Comparison of ENCODE assay signal across 1 cellular context in the genomic region with DNA sequence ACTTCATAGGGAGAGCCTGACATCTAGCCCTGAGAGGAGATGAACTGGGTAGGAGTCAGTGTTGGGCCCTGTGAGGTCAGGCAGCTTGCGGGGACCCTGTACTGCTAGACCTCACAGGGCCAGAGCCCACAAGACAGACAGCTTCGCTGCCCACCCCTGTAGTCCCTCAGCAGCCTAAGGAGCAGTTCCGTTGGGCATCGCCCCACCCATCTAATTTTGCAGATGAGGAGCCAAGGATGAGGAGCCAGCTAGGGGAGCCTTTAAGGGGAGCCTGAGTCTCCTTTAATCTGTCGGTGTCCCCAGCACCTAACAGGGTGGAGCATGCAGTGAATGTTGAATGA.
A peak's percentile ranks its signal among the peaks of the same experiment; 100 is the strongest.
TF ChIP-seq lines count a peak whose summit lies in the region.

No MANE protein-coding gene starts in this region.

TF ChIP-seq in HepG2, 621 proteins besides CTCF, POLR2A, EP300 and RAD21 (continued from another document):
- TF ChIP-seq, protein P1, sequence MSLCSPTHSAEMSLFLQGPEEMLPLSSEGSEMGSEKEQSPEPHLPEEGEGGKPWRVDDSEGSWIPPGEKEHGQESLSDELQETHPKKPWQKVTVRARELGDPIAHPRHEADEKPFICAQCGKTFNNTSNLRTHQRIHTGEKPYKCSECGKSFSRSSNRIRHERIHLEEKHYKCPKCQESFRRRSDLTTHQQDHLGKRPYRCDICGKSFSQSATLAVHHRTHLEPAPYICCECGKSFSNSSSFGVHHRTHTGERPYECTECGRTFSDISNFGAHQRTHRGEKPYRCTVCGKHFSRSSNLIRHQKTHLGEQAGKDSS (CRISPR knock-in tag; IDR thresholded peaks at IDR 0.05; ENCODE audit: borderline replicate concordance, low read depth), result no peak
- TF ChIP-seq NFYB (CRISPR knock-in tag; IDR thresholded peaks at IDR 0.05) (no peak), ZNF547 (CRISPR knock-in tag; IDR thresholded peaks at IDR 0.05) (peak; percentile 26; the same call in 1 of the 2 replicates), ZFP1 (CRISPR knock-in tag; IDR thresholded peaks at IDR 0.05) (no peak), CHD4 (IDR thresholded peaks at IDR 0.05; ENCODE audit: borderline replicate concordance, low read length) (peak; percentile 23; the same call in 1 of the 2 replicates)
- TF ChIP-seq, protein P2, sequence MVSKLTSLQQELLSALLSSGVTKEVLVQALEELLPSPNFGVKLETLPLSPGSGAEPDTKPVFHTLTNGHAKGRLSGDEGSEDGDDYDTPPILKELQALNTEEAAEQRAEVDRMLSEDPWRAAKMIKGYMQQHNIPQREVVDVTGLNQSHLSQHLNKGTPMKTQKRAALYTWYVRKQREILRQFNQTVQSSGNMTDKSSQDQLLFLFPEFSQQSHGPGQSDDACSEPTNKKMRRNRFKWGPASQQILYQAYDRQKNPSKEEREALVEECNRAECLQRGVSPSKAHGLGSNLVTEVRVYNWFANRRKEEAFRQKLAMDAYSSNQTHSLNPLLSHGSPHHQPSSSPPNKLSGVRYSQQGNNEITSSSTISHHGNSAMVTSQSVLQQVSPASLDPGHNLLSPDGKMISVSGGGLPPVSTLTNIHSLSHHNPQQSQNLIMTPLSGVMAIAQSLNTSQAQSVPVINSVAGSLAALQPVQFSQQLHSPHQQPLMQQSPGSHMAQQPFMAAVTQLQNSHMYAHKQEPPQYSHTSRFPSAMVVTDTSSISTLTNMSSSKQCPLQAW (CRISPR knock-in tag; IDR thresholded peaks at IDR 0.05), result no peak
- TF ChIP-seq, protein P3, sequence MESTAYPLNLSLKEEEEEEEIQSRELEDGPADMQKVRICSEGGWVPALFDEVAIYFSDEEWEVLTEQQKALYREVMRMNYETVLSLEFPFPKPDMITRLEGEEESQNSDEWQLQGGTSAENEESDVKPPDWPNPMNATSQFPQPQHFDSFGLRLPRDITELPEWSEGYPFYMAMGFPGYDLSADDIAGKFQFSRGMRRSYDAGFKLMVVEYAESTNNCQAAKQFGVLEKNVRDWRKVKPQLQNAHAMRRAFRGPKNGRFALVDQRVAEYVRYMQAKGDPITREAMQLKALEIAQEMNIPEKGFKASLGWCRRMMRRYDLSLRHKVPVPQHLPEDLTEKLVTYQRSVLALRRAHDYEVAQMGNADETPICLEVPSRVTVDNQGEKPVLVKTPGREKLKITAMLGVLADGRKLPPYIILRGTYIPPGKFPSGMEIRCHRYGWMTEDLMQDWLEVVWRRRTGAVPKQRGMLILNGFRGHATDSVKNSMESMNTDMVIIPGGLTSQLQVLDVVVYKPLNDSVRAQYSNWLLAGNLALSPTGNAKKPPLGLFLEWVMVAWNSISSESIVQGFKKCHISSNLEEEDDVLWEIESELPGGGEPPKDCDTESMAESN (CRISPR knock-in tag; conservative IDR thresholded peaks at IDR 0.05), result no peak
- TF ChIP-seq, protein P4, sequence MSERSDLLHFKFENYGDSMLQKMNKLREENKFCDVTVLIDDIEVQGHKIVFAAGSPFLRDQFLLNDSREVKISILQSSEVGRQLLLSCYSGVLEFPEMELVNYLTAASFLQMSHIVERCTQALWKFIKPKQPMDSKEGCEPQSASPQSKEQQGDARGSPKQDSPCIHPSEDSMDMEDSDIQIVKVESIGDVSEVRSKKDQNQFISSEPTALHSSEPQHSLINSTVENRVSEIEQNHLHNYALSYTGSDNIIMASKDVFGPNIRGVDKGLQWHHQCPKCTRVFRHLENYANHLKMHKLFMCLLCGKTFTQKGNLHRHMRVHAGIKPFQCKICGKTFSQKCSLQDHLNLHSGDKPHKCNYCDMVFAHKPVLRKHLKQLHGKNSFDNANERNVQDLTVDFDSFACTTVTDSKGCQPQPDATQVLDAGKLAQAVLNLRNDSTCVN (CRISPR knock-in tag; IDR thresholded peaks at IDR 0.05; ENCODE audit: borderline replicate concordance), result no peak
